ENCODE assay signal across 11 cellular contexts in genomic region chr19:17335575-17335974, GRCh38. TPM values are rescaled to one million over a fixed set of nuclear protein-coding genes. Genes with fewer than 3 reads are reported as not detected.
DNase-seq lines count a peak whose midpoint lies in the region; ATAC-seq, FAIRE-seq and TF ChIP-seq lines count a peak whose summit lies in the region.
"Had no signal": no experiment of that assay in that cellular context is flagged by ENCODE, and none has a peak within 500 bp of the region (broad histone marks: within the 10 kb centered on the region; RNA-seq: fewer than 3 reads in every experiment).

No MANE protein-coding gene starts in this region.

- no peaks in the 10 kb centered on the region; a peak in 1 of 5 replicates for H3K27me3 ChIP-seq in HepG2 (ENCODE audit: control insufficient read depth in 1 of 2, insufficient read depth in 2 of 2, low read length in 2 of 2)
- H3K27me3 ChIP-seq in right lobe of liver = no peaks in the 10 kb centered on the region
- H3K27me3 ChIP-seq in keratinocyte (ENCODE audit: control insufficient read depth, extremely low read depth, insufficient read depth, low read length) = peaks cover 7% of the 10 kb centered on the region
- H3K27me3 ChIP-seq: heart left ventricle had no signal

- H3K27ac Mint-ChIP-seq in activated CD4-positive, alpha-beta memory T cell treated with anti-CD3 and anti-CD28 coated beads, Interleukin-2, amount 10 ng/mL, durations not matched to agents 7 days and 5 days = no peak overlapping the region

- peaks cover 7% of the 10 kb centered on the region for H3K79me2 ChIP-seq in HepG2 (ENCODE audit: insufficient read depth, low read length)
- peaks cover 5% of the 10 kb centered on the region for H3K79me2 ChIP-seq in keratinocyte (ENCODE audit: control insufficient read depth, insufficient read depth, low read length)

- H3K9ac ChIP-seq in HepG2 (ENCODE audit: insufficient read depth, low read depth, low read length) (no peak overlapping the region), keratinocyte (ENCODE audit: control insufficient read depth, extremely low read depth, insufficient read depth, low read length) (no peak overlapping the region)

- no peak for TF ChIP-seq EP300 in HepG2 (IDR thresholded peaks at IDR 0.05; ENCODE audit: low read depth in 2 of 2, low read length in 2 of 2)
- no peak for TF ChIP-seq EP300 in HepG2 (CRISPR knock-in tag; IDR thresholded peaks at IDR 0.05; ENCODE audit: borderline replicate concordance)

- no TSS peak for BruUV-seq in HepG2 (replicated peaks; lab: Mats Ljungman, UMichigan)

- no peak for TF ChIP-seq POLR2A in HepG2 (IDR thresholded peaks at IDR 0.05; ENCODE audit: insufficient read depth in 1 of 2, low read depth in 2 of 2, low read length in 2 of 2)
- no peak for TF ChIP-seq POLR2A in right lobe of liver (IDR thresholded peaks at IDR 0.05)

- intact Hi-C loops in HepG2 (cut with micrococcal nuclease; ENCODE audit: unreplicated experiment) (loop anchor here (5.0 kb wide), 1 partner anchor 72 kb away; the partner anchor contains the start of gene BST2), right lobe of liver (cut with DNase I) (no loop called here)

- H3K4me3 ChIP-seq in HepG2 (replicated peaks in 1 of 3; ENCODE audit: insufficient read depth in 1 of 3, low read depth in 2 of 3, low read length in 3 of 3) (no peak overlapping the region), right lobe of liver (no peak overlapping the region), keratinocyte (ENCODE audit: control insufficient read depth in 2 of 3, extremely low read depth in 1 of 3, insufficient read depth in 2 of 3, low read depth in 1 of 3, low read length in 3 of 3) (no peak overlapping the region)

- ATAC-seq in HepG2 (no peak), right lobe of liver (no peak), HG03039 (IDR thresholded peaks at IDR 0.05; ENCODE audit: unreplicated experiment) (no peak), HG02678 (IDR thresholded peaks at IDR 0.05; ENCODE audit: unreplicated experiment) (no peak)

- CTCF ChIA-PET in HepG2 (lab: Yijun Ruan, JAX; ENCODE audit: low intra/inter-chr PET ratio, low total read pairs) = no interaction called here
- CTCF ChIA-PET in activated CD4-positive, alpha-beta memory T cell treated with anti-CD3 and anti-CD28 coated beads, Interleukin-2, amount 10 ng/mL, durations not matched to agents 7 days and 5 days (lab: Charles Lee) = interaction anchor here (0.7 to 4.8 kb wide), 4 partner anchors 26 to 485 kb away, joined by 4 to 32 read pairs (median 8); partner anchors contain the start of genes ABHD8, DDA1 and MRPL34

- peaks cover 2% of the 10 kb centered on the region for H3K27me3 Mint-ChIP-seq in activated CD4-positive, alpha-beta memory T cell treated with anti-CD3 and anti-CD28 coated beads, Interleukin-2, amount 10 ng/mL, durations not matched to agents 7 days and 5 days

- H3K9me1 ChIP-seq in keratinocyte (ENCODE audit: control insufficient read depth, extremely low read depth, insufficient read depth, low read length) = no peaks in the 10 kb centered on the region

- TF ChIP-seq CTCF in HepG2 (CRISPR knock-in tag; IDR thresholded peaks at IDR 0.05) (no peak), right lobe of liver (IDR thresholded peaks at IDR 0.05) (no peak), keratinocyte (optimal IDR thresholded peaks at IDR 0.05 in 1 of 3, IDR thresholded peaks at IDR 0.05 in 1 of 3, conservative IDR thresholded peaks at IDR 0.05 in 1 of 3; ENCODE audit: extremely low read depth in 1 of 3, insufficient read depth in 2 of 3, low read length in 3 of 3) (no peak)

- no peaks in the 10 kb centered on the region for H3K9me3 Mint-ChIP-seq in activated CD4-positive, alpha-beta memory T cell treated with anti-CD3 and anti-CD28 coated beads, Interleukin-2, amount 10 ng/mL, durations not matched to agents 7 days and 5 days

- peaks cover 58% of the 10 kb centered on the region for H3K4me1 Mint-ChIP-seq in activated CD4-positive, alpha-beta memory T cell treated with anti-CD3 and anti-CD28 coated beads, Interleukin-2, amount 10 ng/mL, durations not matched to agents 7 days and 5 days

- peak overlapping the region; percentile 91 for H3K4me2 ChIP-seq in HepG2 (ENCODE audit: low read depth, low read length)
- H3K4me2 ChIP-seq in keratinocyte (ENCODE audit: control insufficient read depth, extremely low read depth, insufficient read depth, low read depth, low read length) = peak overlapping the region; percentile 95

- no peaks in the 10 kb centered on the region for H3K9me3 ChIP-seq in HepG2 (ENCODE audit: low read length)
- H3K9me3 ChIP-seq in right lobe of liver = no peaks in the 10 kb centered on the region
- no peaks in the 10 kb centered on the region for H3K9me3 ChIP-seq in keratinocyte (ENCODE audit: control insufficient read depth, low read depth, low read length)
- H3K9me3 ChIP-seq: heart left ventricle had no signal

- no peak overlapping the region for H3K27ac ChIP-seq in HepG2 (ENCODE audit: extremely low read length, insufficient read depth, low read length)
- no peak overlapping the region for H3K27ac ChIP-seq in right lobe of liver
- no peak overlapping the region for H3K27ac ChIP-seq in keratinocyte (ENCODE audit: control insufficient read depth, insufficient read depth, low read length)

- FAIRE-seq in HepG2 (lab: Jason Lieb, UNC) (no peak), keratinocyte (lab: Jason Lieb, UNC) (no peak)
- FAIRE-seq: colon had no signal

- TF ChIP-seq RAD21 in HepG2 (CRISPR knock-in tag; IDR thresholded peaks at IDR 0.05) = no peak

- POLR2A ChIA-PET in HepG2 (lab: Yijun Ruan, JAX) = interaction anchor here (0.6 to 3.7 kb wide), 3 partner anchors 26 to 71 kb away, joined by 5 to 37 read pairs (median 5); partner anchors contain the start of gene DDA1
- POLR2A ChIA-PET in activated CD4-positive, alpha-beta memory T cell treated with anti-CD3 and anti-CD28 coated beads, Interleukin-2, amount 10 ng/mL, durations not matched to agents 7 days and 5 days (lab: Charles Lee) = interaction anchor here (0.8 to 5.5 kb wide), 5 partner anchors 18 to 71 kb away, joined by 3 to 50 read pairs (median 7); partner anchors contain the start of genes ABHD8, BST2, DDA1 and MRPL34

- DNase-seq in HepG2 (ENCODE audit: low spot score) (no peak), right lobe of liver (no peak), keratinocyte (ENCODE audit: low read depth, low spot score) (no peak), NCI-H526 treated with DMSO at 0.1 percent for 48 hours (lab: John Stamatoyannopoulos, UW) (no peak), middle frontal gyrus (ENCODE audit: extremely low spot score, low spot score) (no peak)
- DNase-seq in activated CD4-positive, alpha-beta memory T cell treated with anti-CD3 and anti-CD28 coated beads, Interleukin-2, amount 10 ng/mL, durations not matched to agents 7 days and 5 days = no peak
- DNase-seq: Calu3, heart left ventricle had no signal

- H3K4me1 ChIP-seq in HepG2 (ENCODE audit: insufficient read depth, low read length) (peaks cover 60% of the 10 kb centered on the region), right lobe of liver (peaks cover 0 to 18% (median 3%) of the 10 kb centered on the region in 4 donors), keratinocyte (ENCODE audit: control insufficient read depth, extremely low read depth, insufficient read depth, low read length) (peaks cover 23% of the 10 kb centered on the region)

- peak overlapping the region; percentile 46 for H3K4me3 Mint-ChIP-seq in activated CD4-positive, alpha-beta memory T cell treated with anti-CD3 and anti-CD28 coated beads, Interleukin-2, amount 10 ng/mL, durations not matched to agents 7 days and 5 days

- WGBS in HepG2 (ENCODE audit: low lambda C conversion rate) = 70% methylated on average over 10 of the region's 10 CpGs
- WGBS in right lobe of liver (ENCODE audit: insufficient coverage, low coverage, low lambda C conversion rate, missing lambda C conversion rate) = 56% methylated on average over 10 of the region's 10 CpGs

- dilution Hi-C loops in keratinocyte (cut with MboI; ENCODE audit: extremely low pct_ligation_motif_present, low sequenced_read_pairs) = no loop called here

- H4K20me1 ChIP-seq in HepG2 (ENCODE audit: insufficient read depth, low read length) (no peaks in the 10 kb centered on the region), keratinocyte (ENCODE audit: control insufficient read depth, extremely low read depth, insufficient read depth, low read length) (no peaks in the 10 kb centered on the region)

- H3K36me3 ChIP-seq in HepG2 (replicated peaks in 1 of 2; ENCODE audit: control insufficient read depth in 1 of 2, insufficient read depth in 2 of 2, low read length in 2 of 2) = 0 out of 5 replicates have a peak, but pooled peaks cover 0 to 4% of the 10 kb centered on the region in 2 experiments
- H3K36me3 ChIP-seq in right lobe of liver = no peaks in the 10 kb centered on the region
- no peaks in the 10 kb centered on the region for H3K36me3 ChIP-seq in keratinocyte (ENCODE audit: control insufficient read depth in 2 of 2, extremely low read depth in 1 of 2, insufficient read depth in 2 of 2, low read length in 2 of 2)

- H2AFZ ChIP-seq in HepG2 (ENCODE audit: low read length) (no peak overlapping the region), keratinocyte (ENCODE audit: control insufficient read depth, low read length) (no peak overlapping the region)

- peaks cover 18% of the 10 kb centered on the region for H3K36me3 Mint-ChIP-seq in activated CD4-positive, alpha-beta memory T cell treated with anti-CD3 and anti-CD28 coated beads, Interleukin-2, amount 10 ng/mL, durations not matched to agents 7 days and 5 days (ENCODE audit: low read depth)

- in situ Hi-C loops in HepG2 (cut with HindIII; ENCODE audit: extremely low pct_ligation_motif_present, low pct_unique_long_range_greater_than_20kb) = no loop called here

RNA-seq across cellular contexts. Expression of gene ANO8, which starts 0.9 kb away (rescaled TPM):
- total RNA-seq in HepG2 (2016; rRNA removed; fragmentation: Illumina TruSeq; extraction: Trizol) (0.79 and 1.8 TPM in 2 replicates), right lobe of liver (1 to 10 TPM; 5.0 to 8.8 (median 6.6) TPM)
- 0.26 and 0.51 TPM in 2 replicates for total RNA-seq in HepG2 (2016; cell fraction: cytosol; rRNA removed; fragmentation: Illumina TruSeq; extraction: Trizol; ENCODE audit: low read depth)
- 0.62 and 2.2 TPM in 2 replicates for total RNA-seq in HepG2 (2016; cell fraction: insoluble cytoplasmic fraction; rRNA removed; fragmentation: Illumina TruSeq; extraction: Trizol)
- total RNA-seq in HepG2 (2016; cell fraction: membrane; rRNA removed; fragmentation: Illumina TruSeq; extraction: Trizol) = 0.69 and 0.87 TPM in 2 replicates
- total RNA-seq in HepG2 (2016; cell fraction: nucleus; rRNA removed; fragmentation: Illumina TruSeq; extraction: Trizol) = 3.0 and 3.6 TPM in 2 replicates
- polyA plus RNA-seq in HepG2 (2011; rRNA removed) (3.5 and 5.1 TPM in 2 replicates), keratinocyte (1.1 to 2.7 TPM (median 1.6 TPM) in 3 replicates)
- polyA plus RNA-seq in HepG2 (2011; cell fraction: cytosol; rRNA removed) = 1.8 and 2.2 TPM in 2 replicates
- polyA plus RNA-seq in HepG2 (2011; cell fraction: nucleus; rRNA removed) = 27.1 and 30.5 TPM in 2 replicates
- 3.2 and 4.5 TPM in 2 replicates for polyA plus RNA-seq in HepG2 (2012)
- 0.24 and 0.28 TPM in 2 replicates for polyA plus RNA-seq in HepG2 (2016; cell fraction: cytosol; fragmentation: Illumina TruSeq; extraction: Trizol; ENCODE audit: low read depth)
- polyA plus RNA-seq in HepG2 (2016; cell fraction: insoluble cytoplasmic fraction; fragmentation: Illumina TruSeq; extraction: Trizol; ENCODE audit: low read depth) = 0.87 and 1.1 TPM in 2 replicates
- 0.37 and 0.50 TPM in 2 replicates for polyA plus RNA-seq in HepG2 (2016; cell fraction: membrane; fragmentation: Illumina TruSeq; extraction: Trizol; ENCODE audit: low read depth)
- polyA plus RNA-seq in HepG2 (2016; cell fraction: nucleus; fragmentation: Illumina TruSeq; extraction: Trizol; ENCODE audit: insufficient read depth, low read depth) = 12.4 and 14.0 TPM in 2 replicates
- 7.6 and 10.4 TPM in 2 replicates for polyA minus RNA-seq in HepG2 (2011; rRNA and poly(A)+ RNA removed; ENCODE audit: low replicate concordance)
- 3.0 TPM in 2 replicates for polyA minus RNA-seq in HepG2 (2011; cell fraction: cytosol; rRNA and poly(A)+ RNA removed)
- polyA minus RNA-seq in HepG2 (2011; cell fraction: nucleus; rRNA and poly(A)+ RNA removed) = 9.2 and 9.3 TPM in 2 replicates
- 10 to 100 TPM; 20.2 TPM for total RNA-seq in activated CD4-positive, alpha-beta memory T cell treated with anti-CD3 and anti-CD28 coated beads, Interleukin-2, amount 10 ng/mL, durations not matched to agents 7 days and 5 days
- 1.1 TPM for polyA plus RNA-seq in keratinocyte (2011; ENCODE audit: low read depth)
- polyA plus RNA-seq in keratinocyte (2011; cell fraction: cytosol; rRNA removed) = 0.32 and 0.70 TPM in 2 replicates
- 8.1 and 9.2 TPM in 2 replicates for polyA plus RNA-seq in keratinocyte (2011; cell fraction: nucleus; rRNA removed)
- polyA plus RNA-seq in keratinocyte (2012; ENCODE audit: low replicate concordance) = 1.9 and 3.0 TPM in 2 replicates
- 1.3 to 2.8 TPM (median 1.9 TPM) in 3 replicates for polyA minus RNA-seq in keratinocyte
- polyA minus RNA-seq in keratinocyte (2011; cell fraction: cytosol; rRNA and poly(A)+ RNA removed) = 2.1 TPM
- polyA minus RNA-seq in keratinocyte (2011; cell fraction: nucleus; rRNA and poly(A)+ RNA removed) = 4.0 and 4.8 TPM in 2 replicates

RNA-seq across cellular contexts. Expression of gene GTPBP3, which starts 1.8 kb away (rescaled TPM):
- total RNA-seq in HepG2 (2016; rRNA removed; fragmentation: Illumina TruSeq; extraction: Trizol) = 21.9 and 30.0 TPM in 2 replicates
- total RNA-seq in HepG2 (2016; cell fraction: cytosol; rRNA removed; fragmentation: Illumina TruSeq; extraction: Trizol; ENCODE audit: low read depth) = 7.6 and 7.7 TPM in 2 replicates
- 20.5 and 30.8 TPM in 2 replicates for total RNA-seq in HepG2 (2016; cell fraction: insoluble cytoplasmic fraction; rRNA removed; fragmentation: Illumina TruSeq; extraction: Trizol)
- 10.2 and 11.9 TPM in 2 replicates for total RNA-seq in HepG2 (2016; cell fraction: membrane; rRNA removed; fragmentation: Illumina TruSeq; extraction: Trizol)
- 21.2 and 29.1 TPM in 2 replicates for total RNA-seq in HepG2 (2016; cell fraction: nucleus; rRNA removed; fragmentation: Illumina TruSeq; extraction: Trizol)
- 17.5 and 19.4 TPM in 2 replicates for polyA plus RNA-seq in HepG2 (2011; rRNA removed)
- 12.8 and 16.0 TPM in 2 replicates for polyA plus RNA-seq in HepG2 (2011; cell fraction: cytosol; rRNA removed)
- 70.0 and 87.3 TPM in 2 replicates for polyA plus RNA-seq in HepG2 (2011; cell fraction: nucleus; rRNA removed)
- polyA plus RNA-seq in HepG2 (2012) = 18.4 and 23.1 TPM in 2 replicates
- polyA plus RNA-seq in HepG2 (2016; cell fraction: cytosol; fragmentation: Illumina TruSeq; extraction: Trizol; ENCODE audit: low read depth) = 2.2 and 2.4 TPM in 2 replicates
- 28.4 and 29.4 TPM in 2 replicates for polyA plus RNA-seq in HepG2 (2016; cell fraction: insoluble cytoplasmic fraction; fragmentation: Illumina TruSeq; extraction: Trizol; ENCODE audit: low read depth)
- polyA plus RNA-seq in HepG2 (2016; cell fraction: membrane; fragmentation: Illumina TruSeq; extraction: Trizol; ENCODE audit: low read depth) = 6.0 and 6.4 TPM in 2 replicates
- 98.3 and 114 TPM in 2 replicates for polyA plus RNA-seq in HepG2 (2016; cell fraction: nucleus; fragmentation: Illumina TruSeq; extraction: Trizol; ENCODE audit: insufficient read depth, low read depth)
- 24.6 and 34.1 TPM in 2 replicates for polyA minus RNA-seq in HepG2 (2011; rRNA and poly(A)+ RNA removed; ENCODE audit: low replicate concordance)
- 13.8 and 14.8 TPM in 2 replicates for polyA minus RNA-seq in HepG2 (2011; cell fraction: cytosol; rRNA and poly(A)+ RNA removed)
- 29.1 and 29.5 TPM in 2 replicates for polyA minus RNA-seq in HepG2 (2011; cell fraction: nucleus; rRNA and poly(A)+ RNA removed)
- total RNA-seq in right lobe of liver = 10 to 100 TPM; 10.3 to 23.6 (median 13.6) TPM
- total RNA-seq in activated CD4-positive, alpha-beta memory T cell treated with anti-CD3 and anti-CD28 coated beads, Interleukin-2, amount 10 ng/mL, durations not matched to agents 7 days and 5 days = 10 to 100 TPM; 30.2 to 34.2 TPM
- 7.2 to 9.3 TPM (median 8.9 TPM) in 3 replicates for polyA plus RNA-seq in keratinocyte
- 5.3 TPM for polyA plus RNA-seq in keratinocyte (2011; ENCODE audit: low read depth)
- 4.3 and 7.4 TPM in 2 replicates for polyA plus RNA-seq in keratinocyte (2011; cell fraction: cytosol; rRNA removed)
- 24.9 and 28.4 TPM in 2 replicates for polyA plus RNA-seq in keratinocyte (2011; cell fraction: nucleus; rRNA removed)
- polyA plus RNA-seq in keratinocyte (2012; ENCODE audit: low replicate concordance) = 9.7 and 11.1 TPM in 2 replicates
- polyA minus RNA-seq in keratinocyte = 4.0 to 6.6 TPM (median 4.4 TPM) in 3 replicates
- polyA minus RNA-seq in keratinocyte (2011; cell fraction: cytosol; rRNA and poly(A)+ RNA removed) = 16.9 TPM
- 13.4 and 13.7 TPM in 2 replicates for polyA minus RNA-seq in keratinocyte (2011; cell fraction: nucleus; rRNA and poly(A)+ RNA removed)

RNA-seq across cellular contexts. Expression of gene DDA1, which starts 26.2 kb away (rescaled TPM):
- total RNA-seq in HepG2 (2016; rRNA removed; fragmentation: Illumina TruSeq; extraction: Trizol) = 17.5 and 24.5 TPM in 2 replicates
- total RNA-seq in HepG2 (2016; cell fraction: cytosol; rRNA removed; fragmentation: Illumina TruSeq; extraction: Trizol; ENCODE audit: low read depth) = 25.4 and 29.1 TPM in 2 replicates
- 15.9 and 21.5 TPM in 2 replicates for total RNA-seq in HepG2 (2016; cell fraction: insoluble cytoplasmic fraction; rRNA removed; fragmentation: Illumina TruSeq; extraction: Trizol)
- 26.5 and 27.3 TPM in 2 replicates for total RNA-seq in HepG2 (2016; cell fraction: membrane; rRNA removed; fragmentation: Illumina TruSeq; extraction: Trizol)
- total RNA-seq in HepG2 (2016; cell fraction: nucleus; rRNA removed; fragmentation: Illumina TruSeq; extraction: Trizol) = 12.8 and 19.3 TPM in 2 replicates
- 26.0 and 26.6 TPM in 2 replicates for polyA plus RNA-seq in HepG2 (2011; rRNA removed)
- polyA plus RNA-seq in HepG2 (2011; cell fraction: cytosol; rRNA removed) = 26.2 and 28.7 TPM in 2 replicates
- 28.5 and 30.3 TPM in 2 replicates for polyA plus RNA-seq in HepG2 (2011; cell fraction: nucleus; rRNA removed)
- polyA plus RNA-seq in HepG2 (2012) = 23.7 and 24.8 TPM in 2 replicates
- 60.1 and 61.7 TPM in 2 replicates for polyA plus RNA-seq in HepG2 (2016; cell fraction: cytosol; fragmentation: Illumina TruSeq; extraction: Trizol; ENCODE audit: low read depth)
- 37.0 and 42.5 TPM in 2 replicates for polyA plus RNA-seq in HepG2 (2016; cell fraction: insoluble cytoplasmic fraction; fragmentation: Illumina TruSeq; extraction: Trizol; ENCODE audit: low read depth)
- 48.4 and 51.3 TPM in 2 replicates for polyA plus RNA-seq in HepG2 (2016; cell fraction: membrane; fragmentation: Illumina TruSeq; extraction: Trizol; ENCODE audit: low read depth)
- polyA plus RNA-seq in HepG2 (2016; cell fraction: nucleus; fragmentation: Illumina TruSeq; extraction: Trizol; ENCODE audit: insufficient read depth, low read depth) = 41.0 and 47.5 TPM in 2 replicates
- polyA minus RNA-seq in HepG2 (2011; rRNA and poly(A)+ RNA removed; ENCODE audit: low replicate concordance) = 10.1 and 17.7 TPM in 2 replicates
- 6.3 and 6.9 TPM in 2 replicates for polyA minus RNA-seq in HepG2 (2011; cell fraction: cytosol; rRNA and poly(A)+ RNA removed)
- 7.2 and 10.8 TPM in 2 replicates for polyA minus RNA-seq in HepG2 (2011; cell fraction: nucleus; rRNA and poly(A)+ RNA removed)
- total RNA-seq in right lobe of liver = 10 to 100 TPM; 10.4 to 23.4 (median 14.1) TPM
- total RNA-seq in activated CD4-positive, alpha-beta memory T cell treated with anti-CD3 and anti-CD28 coated beads, Interleukin-2, amount 10 ng/mL, durations not matched to agents 7 days and 5 days = 10 to 100 TPM; 58.6 to 61.2 TPM
- polyA plus RNA-seq in keratinocyte = 59.4 to 75.4 TPM (median 62.8 TPM) in 3 replicates
- 98.4 TPM for polyA plus RNA-seq in keratinocyte (2011; ENCODE audit: low read depth)
- polyA plus RNA-seq in keratinocyte (2011; cell fraction: cytosol; rRNA removed) = 53.1 and 66.9 TPM in 2 replicates
- 42.5 and 44.9 TPM in 2 replicates for polyA plus RNA-seq in keratinocyte (2011; cell fraction: nucleus; rRNA removed)
- 53.8 and 90.6 TPM in 2 replicates for polyA plus RNA-seq in keratinocyte (2012; ENCODE audit: low replicate concordance)
- 16.9 to 30.2 TPM (median 19.6 TPM) in 3 replicates for polyA minus RNA-seq in keratinocyte
- polyA minus RNA-seq in keratinocyte (2011; cell fraction: cytosol; rRNA and poly(A)+ RNA removed) = 26.1 TPM
- polyA minus RNA-seq in keratinocyte (2011; cell fraction: nucleus; rRNA and poly(A)+ RNA removed) = 6.9 and 13.9 TPM in 2 replicates

RNA-seq across cellular contexts. Expression of gene MRPL34, which starts 29.9 kb away (rescaled TPM):
- 77.3 and 93.6 TPM in 2 replicates for total RNA-seq in HepG2 (2016; rRNA removed; fragmentation: Illumina TruSeq; extraction: Trizol)
- total RNA-seq in HepG2 (2016; cell fraction: cytosol; rRNA removed; fragmentation: Illumina TruSeq; extraction: Trizol; ENCODE audit: low read depth) = 45.1 and 52.9 TPM in 2 replicates
- total RNA-seq in HepG2 (2016; cell fraction: insoluble cytoplasmic fraction; rRNA removed; fragmentation: Illumina TruSeq; extraction: Trizol) = 85.6 and 107 TPM in 2 replicates
- total RNA-seq in HepG2 (2016; cell fraction: membrane; rRNA removed; fragmentation: Illumina TruSeq; extraction: Trizol) = 66.3 and 68.2 TPM in 2 replicates
- total RNA-seq in HepG2 (2016; cell fraction: nucleus; rRNA removed; fragmentation: Illumina TruSeq; extraction: Trizol) = 30.0 and 33.9 TPM in 2 replicates
- 67.7 and 74.0 TPM in 2 replicates for polyA plus RNA-seq in HepG2 (2011; rRNA removed)
- 58.9 and 74.9 TPM in 2 replicates for polyA plus RNA-seq in HepG2 (2011; cell fraction: cytosol; rRNA removed)
- 20.3 and 25.7 TPM in 2 replicates for polyA plus RNA-seq in HepG2 (2011; cell fraction: nucleus; rRNA removed)
- 44.9 and 52.3 TPM in 2 replicates for polyA plus RNA-seq in HepG2 (2012)
- 56.0 and 60.4 TPM in 2 replicates for polyA plus RNA-seq in HepG2 (2016; cell fraction: cytosol; fragmentation: Illumina TruSeq; extraction: Trizol; ENCODE audit: low read depth)
- polyA plus RNA-seq in HepG2 (2016; cell fraction: insoluble cytoplasmic fraction; fragmentation: Illumina TruSeq; extraction: Trizol; ENCODE audit: low read depth) = 143 and 167 TPM in 2 replicates
- 87.6 and 88.1 TPM in 2 replicates for polyA plus RNA-seq in HepG2 (2016; cell fraction: membrane; fragmentation: Illumina TruSeq; extraction: Trizol; ENCODE audit: low read depth)
- 83.1 and 91.2 TPM in 2 replicates for polyA plus RNA-seq in HepG2 (2016; cell fraction: nucleus; fragmentation: Illumina TruSeq; extraction: Trizol; ENCODE audit: insufficient read depth, low read depth)
- polyA minus RNA-seq in HepG2 (2011; rRNA and poly(A)+ RNA removed; ENCODE audit: low replicate concordance) = 18.5 and 37.3 TPM in 2 replicates
- polyA minus RNA-seq in HepG2 (2011; cell fraction: cytosol; rRNA and poly(A)+ RNA removed) = 16.2 and 18.6 TPM in 2 replicates
- polyA minus RNA-seq in HepG2 (2011; cell fraction: nucleus; rRNA and poly(A)+ RNA removed) = 3.0 and 5.1 TPM in 2 replicates
- total RNA-seq in right lobe of liver = 100 to 1,000 TPM in 4 of 6 experiments, 10 to 100 TPM in 2; 63.5 to 363 (median 122) TPM
- 10 to 100 TPM; 82.8 to 98.3 TPM for total RNA-seq in activated CD4-positive, alpha-beta memory T cell treated with anti-CD3 and anti-CD28 coated beads, Interleukin-2, amount 10 ng/mL, durations not matched to agents 7 days and 5 days
- polyA plus RNA-seq in keratinocyte = 49.2 to 63.7 TPM (median 59.6 TPM) in 3 replicates
- 22.3 TPM for polyA plus RNA-seq in keratinocyte (2011; ENCODE audit: low read depth)
- polyA plus RNA-seq in keratinocyte (2011; cell fraction: cytosol; rRNA removed) = 38.9 and 50.4 TPM in 2 replicates
- 20.5 and 21.4 TPM in 2 replicates for polyA plus RNA-seq in keratinocyte (2011; cell fraction: nucleus; rRNA removed)
- 51.2 and 60.5 TPM in 2 replicates for polyA plus RNA-seq in keratinocyte (2012; ENCODE audit: low replicate concordance)
- 10.4 to 18.1 TPM (median 15.6 TPM) in 3 replicates for polyA minus RNA-seq in keratinocyte
- polyA minus RNA-seq in keratinocyte (2011; cell fraction: cytosol; rRNA and poly(A)+ RNA removed) = 43.7 TPM
- polyA minus RNA-seq in keratinocyte (2011; cell fraction: nucleus; rRNA and poly(A)+ RNA removed) = 2.7 and 7.0 TPM in 2 replicates

RNA-seq across cellular contexts. Expression of gene ABHD8, which starts 32.4 kb away (rescaled TPM):
- 5.6 and 7.2 TPM in 2 replicates for total RNA-seq in HepG2 (2016; rRNA removed; fragmentation: Illumina TruSeq; extraction: Trizol)
- 8.5 and 10.5 TPM in 2 replicates for total RNA-seq in HepG2 (2016; cell fraction: cytosol; rRNA removed; fragmentation: Illumina TruSeq; extraction: Trizol; ENCODE audit: low read depth)
- 4.8 and 6.5 TPM in 2 replicates for total RNA-seq in HepG2 (2016; cell fraction: insoluble cytoplasmic fraction; rRNA removed; fragmentation: Illumina TruSeq; extraction: Trizol)
- 17.7 and 20.6 TPM in 2 replicates for total RNA-seq in HepG2 (2016; cell fraction: membrane; rRNA removed; fragmentation: Illumina TruSeq; extraction: Trizol)
- total RNA-seq in HepG2 (2016; cell fraction: nucleus; rRNA removed; fragmentation: Illumina TruSeq; extraction: Trizol) = 2.8 and 3.3 TPM in 2 replicates
- 6.3 and 9.9 TPM in 2 replicates for polyA plus RNA-seq in HepG2 (2011; rRNA removed)
- 8.3 and 14.2 TPM in 2 replicates for polyA plus RNA-seq in HepG2 (2011; cell fraction: cytosol; rRNA removed)
- polyA plus RNA-seq in HepG2 (2011; cell fraction: nucleus; rRNA removed) = 8.7 and 9.0 TPM in 2 replicates
- 5.9 and 7.7 TPM in 2 replicates for polyA plus RNA-seq in HepG2 (2012)
- 15.3 and 17.8 TPM in 2 replicates for polyA plus RNA-seq in HepG2 (2016; cell fraction: cytosol; fragmentation: Illumina TruSeq; extraction: Trizol; ENCODE audit: low read depth)
- 7.9 and 9.0 TPM in 2 replicates for polyA plus RNA-seq in HepG2 (2016; cell fraction: insoluble cytoplasmic fraction; fragmentation: Illumina TruSeq; extraction: Trizol; ENCODE audit: low read depth)
- 23.3 and 24.4 TPM in 2 replicates for polyA plus RNA-seq in HepG2 (2016; cell fraction: membrane; fragmentation: Illumina TruSeq; extraction: Trizol; ENCODE audit: low read depth)
- polyA plus RNA-seq in HepG2 (2016; cell fraction: nucleus; fragmentation: Illumina TruSeq; extraction: Trizol; ENCODE audit: insufficient read depth, low read depth) = 6.1 and 8.3 TPM in 2 replicates
- polyA minus RNA-seq in HepG2 (2011; rRNA and poly(A)+ RNA removed; ENCODE audit: low replicate concordance) = 4.2 and 22.1 TPM in 2 replicates
- polyA minus RNA-seq in HepG2 (2011; cell fraction: cytosol; rRNA and poly(A)+ RNA removed) = 9.0 and 9.2 TPM in 2 replicates
- polyA minus RNA-seq in HepG2 (2011; cell fraction: nucleus; rRNA and poly(A)+ RNA removed) = 4.6 and 6.1 TPM in 2 replicates
- total RNA-seq in right lobe of liver = 10 to 100 TPM in 5 of 6 experiments, 1 to 10 TPM in 1; 8.3 to 27.3 (median 15.8) TPM
- total RNA-seq in activated CD4-positive, alpha-beta memory T cell treated with anti-CD3 and anti-CD28 coated beads, Interleukin-2, amount 10 ng/mL, durations not matched to agents 7 days and 5 days = 10 to 100 TPM; 10.6 to 12.2 TPM
- 4.1 to 11.2 TPM (median 8.7 TPM) in 3 replicates for polyA plus RNA-seq in keratinocyte
- polyA plus RNA-seq in keratinocyte (2011; ENCODE audit: low read depth) = 1.3 TPM
- polyA plus RNA-seq in keratinocyte (2011; cell fraction: cytosol; rRNA removed) = 5.4 and 16.0 TPM in 2 replicates
- polyA plus RNA-seq in keratinocyte (2011; cell fraction: nucleus; rRNA removed) = 4.7 and 6.7 TPM in 2 replicates
- polyA plus RNA-seq in keratinocyte (2012; ENCODE audit: low replicate concordance) = 6.0 and 12.8 TPM in 2 replicates
- polyA minus RNA-seq in keratinocyte = 5.0 to 9.3 TPM (median 7.3 TPM) in 3 replicates
- polyA minus RNA-seq in keratinocyte (2011; cell fraction: cytosol; rRNA and poly(A)+ RNA removed) = 29.9 TPM
- 6.6 and 7.1 TPM in 2 replicates for polyA minus RNA-seq in keratinocyte (2011; cell fraction: nucleus; rRNA and poly(A)+ RNA removed)
